3 cellular contexts compared by ENCODE assay signal in the genomic region with DNA sequence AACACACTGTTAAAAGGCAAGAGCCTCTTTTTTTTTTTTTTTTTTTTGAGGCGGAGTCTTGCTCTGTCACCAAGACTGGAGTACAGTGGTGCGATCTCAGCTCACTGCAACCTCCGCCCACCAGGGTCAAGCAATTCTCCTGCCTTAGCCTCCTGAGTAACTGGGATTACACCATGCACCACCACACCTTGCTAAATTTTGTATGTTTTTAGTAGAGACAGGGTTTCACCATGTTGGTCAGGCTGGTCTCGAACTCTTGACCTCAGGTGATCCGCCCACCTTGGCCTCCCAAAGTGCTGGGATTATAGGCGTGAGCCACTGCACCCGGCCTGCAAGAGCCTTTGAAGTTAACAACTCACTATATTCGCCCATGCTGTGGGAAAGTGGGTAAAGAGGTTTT. TPM values are rescaled to one million over a fixed set of nuclear protein-coding genes. Genes with fewer than 3 reads are reported as not detected.
"Had no signal": no experiment of that assay in that cellular context is flagged by ENCODE, and none has a peak within 500 bp of the region (broad histone marks: within the 10 kb centered on the region; RNA-seq: fewer than 3 reads in every experiment).

No MANE protein-coding gene starts in this region.

RNA-seq across cellular contexts. Expression of a gene that starts 9.6 kb away (rescaled TPM):
- total RNA-seq: GM23248, H4 had no signal
- polyA plus RNA-seq: GM23248, IgD-negative memory B cell had no signal
